ENCODE assay signal across 8 cellular contexts in the genomic region with DNA sequence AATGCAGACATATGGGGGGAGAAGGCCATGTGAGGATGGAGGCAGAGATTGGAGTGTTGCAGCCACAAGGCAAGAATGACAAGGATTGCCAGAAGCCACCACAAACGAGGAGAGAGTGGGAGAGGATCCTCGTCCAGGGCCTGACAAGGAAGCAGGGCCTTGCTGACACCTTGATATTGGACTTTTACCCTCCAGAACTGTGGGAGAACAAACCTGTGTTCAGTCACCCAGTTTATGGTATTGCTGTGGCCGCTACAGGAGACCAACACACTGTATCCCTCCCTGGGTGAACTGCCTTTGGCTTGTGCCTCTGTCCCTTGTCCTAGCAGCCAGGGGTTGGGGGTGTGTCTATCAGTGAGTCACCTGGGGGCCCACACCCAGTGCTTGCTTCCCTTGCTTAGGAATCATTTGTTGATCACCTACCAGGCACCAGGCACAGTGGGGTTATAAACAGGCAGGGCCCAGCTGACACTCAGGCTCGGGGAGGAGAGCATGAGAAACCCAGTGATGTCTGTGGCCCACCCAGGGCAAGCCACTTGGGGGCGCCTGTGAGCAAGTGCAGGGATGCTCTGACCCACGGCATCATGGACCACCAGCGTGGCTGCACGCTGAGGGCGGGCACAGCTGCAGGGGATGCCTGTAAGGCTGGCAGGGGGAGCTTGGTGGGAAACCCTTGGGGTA. TPM values are rescaled to one million over a fixed set of nuclear protein-coding genes. Genes with fewer than 3 reads are reported as not detected.
DNase-seq lines count a peak whose midpoint lies in the region; ATAC-seq and TF ChIP-seq lines count a peak whose summit lies in the region.

No MANE protein-coding gene starts in this region.

- CTCF ChIA-PET in MCF 10A (lab: Yijun Ruan, JAX), result interaction anchor here (1.0 kb wide), 1 partner anchor 475 kb away, joined by 3 read pairs; no protein-coding TSS in a partner anchor

- H3K27me3 Mint-ChIP-seq in MCF 10A (ENCODE audit: insufficient read depth, unreplicated experiment), result no peaks in the 10 kb centered on the region
- no peaks in the 10 kb centered on the region for H3K27me3 Mint-ChIP-seq in stimulated activated naive B cell treated with anti-CD40 and anti-IgM and Interleukin-4, amounts not matched to agents 10 μg/mL and 1 μg/mL and 100 μg/mL, for 72 hours
- H3K27me3 Mint-ChIP-seq in naive thymus-derived CD8-positive, alpha-beta T cell, result no peaks in the 10 kb centered on the region

- H3K36me3 ChIP-seq in breast epithelium (no peaks in the 10 kb centered on the region), ovary (no peaks in the 10 kb centered on the region)

- DNase-seq in MCF 10A (ENCODE audit: unreplicated experiment) (peak; percentile 20), breast epithelium (ENCODE audit: low spot score in 2 of 2) (no peak), SW480 (ENCODE audit: low spot score) (peak; percentile 13), epithelial cell of proximal tubule (ENCODE audit: low read depth) (no peak), ovary (no peak)
- no peak for DNase-seq in stimulated activated naive B cell treated with anti-CD40 and anti-IgM and Interleukin-4, amounts not matched to agents 10 μg/mL and 1 μg/mL and 100 μg/mL, for 72 hours
- no peak for DNase-seq in naive thymus-derived CD8-positive, alpha-beta T cell

- H3K27ac Mint-ChIP-seq in MCF 10A (ENCODE audit: low read depth, unreplicated experiment), result no peak overlapping the region
- no peak overlapping the region for H3K27ac Mint-ChIP-seq in stimulated activated naive B cell treated with anti-CD40 and anti-IgM and Interleukin-4, amounts not matched to agents 10 μg/mL and 1 μg/mL and 100 μg/mL, for 72 hours
- peak overlapping the region in 4 of 10 donors; percentile 12 to 70 (median 20) for H3K27ac Mint-ChIP-seq in naive thymus-derived CD8-positive, alpha-beta T cell

- TF ChIP-seq EP300 in ovary (IDR thresholded peaks at IDR 0.05), result no peak

- H3K36me3 Mint-ChIP-seq in MCF 10A (ENCODE audit: insufficient read depth, unreplicated experiment), result no peaks in the 10 kb centered on the region
- peaks cover 6 to 16% of the 10 kb centered on the region in 2 donors for H3K36me3 Mint-ChIP-seq in stimulated activated naive B cell treated with anti-CD40 and anti-IgM and Interleukin-4, amounts not matched to agents 10 μg/mL and 1 μg/mL and 100 μg/mL, for 72 hours
- no peaks in the 10 kb centered on the region for H3K36me3 Mint-ChIP-seq in naive thymus-derived CD8-positive, alpha-beta T cell

- no peak overlapping the region for H3K4me3 Mint-ChIP-seq in MCF 10A (ENCODE audit: unreplicated experiment)
- no peak overlapping the region for H3K4me3 Mint-ChIP-seq in stimulated activated naive B cell treated with anti-CD40 and anti-IgM and Interleukin-4, amounts not matched to agents 10 μg/mL and 1 μg/mL and 100 μg/mL, for 72 hours
- H3K4me3 Mint-ChIP-seq in naive thymus-derived CD8-positive, alpha-beta T cell, result no peak overlapping the region

- H3K4me3 ChIP-seq in breast epithelium (no peak overlapping the region), epithelial cell of proximal tubule (ENCODE audit: low read depth, low read length) (no peak overlapping the region), ovary (no peak overlapping the region)

- peak; percentile 47 to 64 for ATAC-seq in stimulated activated naive B cell treated with anti-CD40 and anti-IgM and Interleukin-4, amounts not matched to agents 10 μg/mL and 1 μg/mL and 100 μg/mL, for 72 hours (replicated peaks)
- ATAC-seq in naive thymus-derived CD8-positive, alpha-beta T cell, result no peak
- no peak for ATAC-seq in GM21526 (IDR thresholded peaks at IDR 0.05; ENCODE audit: low FRiP score, unreplicated experiment)

- no peaks in the 10 kb centered on the region for H3K9me3 Mint-ChIP-seq in MCF 10A (ENCODE audit: unreplicated experiment)
- H3K9me3 Mint-ChIP-seq in stimulated activated naive B cell treated with anti-CD40 and anti-IgM and Interleukin-4, amounts not matched to agents 10 μg/mL and 1 μg/mL and 100 μg/mL, for 72 hours, result no peaks in the 10 kb centered on the region
- no peaks in the 10 kb centered on the region for H3K9me3 Mint-ChIP-seq in naive thymus-derived CD8-positive, alpha-beta T cell

- POLR2A ChIA-PET in MCF 10A (lab: Yijun Ruan, JAX), result no interaction called here
- POLR2A ChIA-PET in naive thymus-derived CD8-positive, alpha-beta T cell (lab: Charles Lee), result interaction anchor here (1.4 kb wide), 1 partner anchor 23 kb away, joined by 4 read pairs; no protein-coding TSS in a partner anchor

- H3K27ac ChIP-seq in breast epithelium (no peak overlapping the region), ovary (no peak overlapping the region)

- intact Hi-C loops in MCF 10A (cut with micrococcal nuclease), result no loop called here
- intact Hi-C loops in breast epithelium (cut with DNase I; ENCODE audit: low total_unique reads), result no loop called here
- intact Hi-C loops in ovary (cut with DNase I), result no loop called here

- H3K27me3 ChIP-seq in breast epithelium (no peaks in the 10 kb centered on the region), ovary (no peaks in the 10 kb centered on the region)

- H3K9me3 ChIP-seq in breast epithelium (no peaks in the 10 kb centered on the region), ovary (no peaks in the 10 kb centered on the region)

- H3K4me1 Mint-ChIP-seq in MCF 10A (ENCODE audit: insufficient read depth, unreplicated experiment), result peaks cover 10% of the 10 kb centered on the region
- peaks cover 0 to 18% of the 10 kb centered on the region in 2 donors for H3K4me1 Mint-ChIP-seq in stimulated activated naive B cell treated with anti-CD40 and anti-IgM and Interleukin-4, amounts not matched to agents 10 μg/mL and 1 μg/mL and 100 μg/mL, for 72 hours
- peaks cover 0 to 21% (median 6%) of the 10 kb centered on the region in 4 donors for H3K4me1 Mint-ChIP-seq in naive thymus-derived CD8-positive, alpha-beta T cell

- TF ChIP-seq POLR2A in breast epithelium (IDR thresholded peaks at IDR 0.05), result no peak
- no peak for TF ChIP-seq POLR2A in ovary (IDR thresholded peaks at IDR 0.05)

- BruUV-seq in MCF 10A (replicated peaks; lab: Mats Ljungman, UMichigan), result no TSS peak

- H3K4me1 ChIP-seq in breast epithelium, result no peaks in the 10 kb centered on the region
- H3K4me1 ChIP-seq in ovary (ENCODE audit: insufficient read depth), result no peaks in the 10 kb centered on the region

- no peak for TF ChIP-seq CTCF in MCF 10A (IDR thresholded peaks at IDR 0.05; ENCODE audit: unreplicated experiment)
- TF ChIP-seq CTCF in breast epithelium (IDR thresholded peaks at IDR 0.05), result no peak
- peak; percentile 46 for TF ChIP-seq CTCF in epithelial cell of proximal tubule (conservative IDR thresholded peaks at IDR 0.05; ENCODE audit: low read depth, low read length)
- TF ChIP-seq CTCF in ovary (IDR thresholded peaks at IDR 0.05), result no peak

- 68 to 80% (median 70%) methylated on average over 9 of the region's 9 CpGs for WGBS in ovary, 3 donors

RNA-seq across cellular contexts. Expression of gene TMEM185B, which starts 17.2 kb away (rescaled TPM):
- 40.9 and 45.0 TPM in 2 replicates for total RNA-seq in MCF 10A (2022)
- total RNA-seq in breast epithelium, result 10 to 100 TPM; 18.1 to 31.9 (median 26.2) TPM
- total RNA-seq in epithelial cell of proximal tubule, result 30.4 and 32.6 TPM in 2 replicates
- 10 to 100 TPM; 18.5 to 20.5 TPM for total RNA-seq in naive thymus-derived CD8-positive, alpha-beta T cell
- polyA plus RNA-seq in naive thymus-derived CD8-positive, alpha-beta T cell, result 10 to 100 TPM; 12.7 to 16.7 (median 13.8) TPM
- 10 to 100 TPM; 10.9 to 26.0 (median 14.5) TPM for total RNA-seq in ovary
- polyA plus RNA-seq in ovary, result 10 to 100 TPM in 1 of 2 donors, 1 to 10 TPM in 1; 6.4 to 22.6 TPM

RNA-seq across cellular contexts. Expression of gene RALB, which starts 46.6 kb away (rescaled TPM):
- total RNA-seq in MCF 10A (2022) (37.4 and 46.5 TPM in 2 replicates), breast epithelium (10 to 100 TPM; 36.1 to 59.8 (median 38.5) TPM), epithelial cell of proximal tubule (55.8 and 56.0 TPM in 2 replicates), ovary (10 to 100 TPM; 18.2 to 41.2 (median 32.5) TPM)
- total RNA-seq in naive thymus-derived CD8-positive, alpha-beta T cell, result 10 to 100 TPM; 12.3 to 13.8 TPM
- 10 to 100 TPM; 17.6 to 25.8 (median 19.1) TPM for polyA plus RNA-seq in naive thymus-derived CD8-positive, alpha-beta T cell
- polyA plus RNA-seq in ovary, result 10 to 100 TPM; 45.1 to 92.7 TPM

Comparison
In these comparisons a context has a peak if more than half of its experiments do, and no peak if none do; other contexts are left out.
1. DNase-seq: peak in MCF 10A (single experiment) and SW480 (single experiment); none in breast epithelium (0 of 2), epithelial cell of proximal tubule (single experiment), stimulated activated naive B cell treated with anti-CD40 and anti-IgM and Interleukin-4, amounts not matched to agents 10 μg/mL and 1 μg/mL and 100 μg/mL, for 72 hours (single experiment), naive thymus-derived CD8-positive, alpha-beta T cell (0 of 10) and ovary (0 of 5).
2. ATAC-seq: peak in stimulated activated naive B cell treated with anti-CD40 and anti-IgM and Interleukin-4, amounts not matched to agents 10 μg/mL and 1 μg/mL and 100 μg/mL, for 72 hours (2 of 2); none in naive thymus-derived CD8-positive, alpha-beta T cell (0 of 2) and GM21526 (single experiment).